ENCODE assay signal across 26 cellular contexts in the genomic region with DNA sequence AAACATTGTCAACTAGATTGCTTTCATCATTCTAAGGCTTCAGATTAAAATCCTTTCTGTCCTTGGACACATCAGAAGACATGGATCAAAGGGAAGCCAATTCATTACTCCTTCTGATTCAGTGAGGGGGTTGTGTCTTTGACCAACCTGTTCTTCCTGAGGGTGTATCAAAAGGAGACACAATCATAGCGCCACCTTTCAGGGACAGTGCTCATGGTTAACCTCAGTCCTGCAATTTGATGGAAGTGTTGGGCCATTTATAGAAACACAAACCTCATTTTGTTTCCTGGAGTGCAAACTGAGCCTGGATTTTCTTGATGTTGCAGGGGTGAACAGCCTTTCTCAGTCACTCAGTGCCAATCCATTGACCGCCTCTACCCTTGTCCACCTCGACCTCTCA.
DNase-seq lines count a peak whose midpoint lies in the region; ATAC-seq, FAIRE-seq and TF ChIP-seq lines count a peak whose summit lies in the region.
"Had no signal": no experiment of that assay in that cellular context is flagged by ENCODE, and none has a peak within 500 bp of the region (broad histone marks: within the 10 kb centered on the region; RNA-seq: fewer than 3 reads in every experiment).

No MANE protein-coding gene starts in this region.

- no peak for TF ChIP-seq POLR2A in HCT116 (IDR thresholded peaks at IDR 0.05; ENCODE audit: borderline replicate concordance, extremely low read depth, insufficient read depth, insufficient read length)

- dilution Hi-C loops in keratinocyte (cut with MboI; ENCODE audit: extremely low pct_ligation_motif_present, low sequenced_read_pairs): no loop called here

- ATAC-seq in HCT116: no peak
- ATAC-seq: HepG2, Right ventricle myocardium inferior had no signal

- H3K4me3 ChIP-seq in HCT116 (replicated peaks in 1 of 2; ENCODE audit: low read depth in 1 of 2, low read length in 2 of 2) (no peak overlapping the region), keratinocyte (ENCODE audit: control insufficient read depth in 2 of 3, extremely low read depth in 1 of 3, insufficient read depth in 2 of 3, low read depth in 1 of 3, low read length in 3 of 3) (no peak overlapping the region)
- H3K4me3 ChIP-seq: SJSA1 had no signal

- no peak overlapping the region for H3K4me3 Mint-ChIP-seq in HFFc6
- H3K4me3 Mint-ChIP-seq: CD8-positive, alpha-beta memory T cell had no signal

- no peaks in the 10 kb centered on the region; the same call in 1 of the 2 replicates for H3K9me2 ChIP-seq in HCT116 (ENCODE audit: insufficient read depth)

- RAD21 ChIA-PET in HCT116 (lab: Charles Lee; ENCODE audit: low non-redundant PET in 1 of 2, low total read pairs in 2 of 2, uncharacterized antibody in 2 of 2, unreplicated experiment in 2 of 2): no interaction called here

- H3K36me3 ChIP-seq in HCT116 (ENCODE audit: control insufficient read depth in 1 of 2, insufficient read depth in 2 of 2, low read length in 2 of 2) (no peaks in the 10 kb centered on the region), keratinocyte (ENCODE audit: control insufficient read depth in 2 of 2, extremely low read depth in 1 of 2, insufficient read depth in 2 of 2, low read length in 2 of 2) (peaks cover 0 to 6% of the 10 kb centered on the region in 2 experiments)

- DNase-seq in NCI-H510A treated with DMSO at 0.1 percent for 48 hours (lab: John Stamatoyannopoulos, UW) (peak; percentile 19), NCI-H510A (lab: John Stamatoyannopoulos, UW) (no peak), HCT116 (ENCODE audit: low read depth, low spot score) (no peak), NCI-H345 treated with DMSO at 0.1 percent for 48 hours (lab: John Stamatoyannopoulos, UW; ENCODE audit: unreplicated experiment) (peak; percentile 24), keratinocyte (ENCODE audit: low read depth, low spot score) (no peak), LoVo (ENCODE audit: low spot score) (no peak), HFFc6 (no peak)
- DNase-seq: AML-193; C1 segment of cervical spinal cord; Calu3; CD8-positive, alpha-beta memory T cell; DMS153; EL; GF-D8; KG1; NCI-H1105; NCI-H1694; NCI-H2081 treated with DMSO at 0.1 percent for 48 hours; NK-92 treated with Interleukin-12 subunit alpha and Interleukin-12 subunit beta, amount 100 ng/mL, for 24 hours; OCI-M1; T-helper 1 cell had no signal

- H3K9me3 ChIP-seq in HCT116 (ENCODE audit: control insufficient read depth in 1 of 2, insufficient read depth in 1 of 2, low read depth in 1 of 2, low read length in 2 of 2) (no peaks in the 10 kb centered on the region), keratinocyte (ENCODE audit: control insufficient read depth, low read depth, low read length) (no peaks in the 10 kb centered on the region)
- H3K9me3 ChIP-seq: SJSA1 had no signal

- H3K4me1 Mint-ChIP-seq in HFFc6 (ENCODE audit: low read depth): peaks cover 17% of the 10 kb centered on the region

- H3K79me2 ChIP-seq in HCT116 (ENCODE audit: insufficient read depth, low read length) (no peaks in the 10 kb centered on the region), keratinocyte (ENCODE audit: control insufficient read depth, insufficient read depth, low read length) (no peaks in the 10 kb centered on the region)

- intact Hi-C loops in HCT116 (cut with micrococcal nuclease): no loop called here

- H3K27ac ChIP-seq in HCT116 (ENCODE audit: low read depth, low read length): no peak overlapping the region
- no peak overlapping the region for H3K27ac ChIP-seq in keratinocyte (ENCODE audit: control insufficient read depth, insufficient read depth, low read length)
- H3K27ac ChIP-seq: SJSA1 had no signal

- CTCF ChIA-PET in HCT116 (lab: Charles Lee): interaction anchor here (1.1 to 5.4 kb wide), 2 partner anchors 209 to 222 kb away, joined by 5 to 44 read pairs; partner anchors contain the start of gene CARMIL1

- POLR2A ChIA-PET in HCT116 (lab: Charles Lee): interaction anchor here (1.1 kb wide), 1 partner anchor 209 kb away, joined by 3 read pairs; the partner anchor contains the start of gene CARMIL1

- H3K9me1 ChIP-seq in keratinocyte (ENCODE audit: control insufficient read depth, extremely low read depth, insufficient read depth, low read length): no peaks in the 10 kb centered on the region

- TF ChIP-seq RAD21 in HCT116 (IDR thresholded peaks at IDR 0.05; ENCODE audit: low read depth): peak; percentile 23; the same call in 1 of the 2 replicates

- H3K4me1 ChIP-seq in HCT116 (ENCODE audit: control insufficient read depth in 1 of 2, insufficient read depth in 2 of 2, low read length in 2 of 2) (peaks cover 0 to 16% of the 10 kb centered on the region in 2 experiments; a peak in 1 of 4 replicates), keratinocyte (ENCODE audit: control insufficient read depth, extremely low read depth, insufficient read depth, low read length) (no peaks in the 10 kb centered on the region)
- H3K4me1 ChIP-seq: SJSA1 had no signal

- no TSS peak for BruUV-seq in HCT116 (replicated peaks; lab: Mats Ljungman, UMichigan)

- H3K36me3 Mint-ChIP-seq in HFFc6 (ENCODE audit: low read depth): no peaks in the 10 kb centered on the region

- H3K27me3 ChIP-seq in HCT116 (ENCODE audit: insufficient read depth, low read length) (no peaks in the 10 kb centered on the region), keratinocyte (ENCODE audit: control insufficient read depth, extremely low read depth, insufficient read depth, low read length) (no peaks in the 10 kb centered on the region)
- H3K27me3 ChIP-seq: SJSA1 had no signal

- peak; percentile 51 for FAIRE-seq in keratinocyte (lab: Jason Lieb, UNC)
- FAIRE-seq: GM19239, H1, HepG2 had no signal

- H3K27ac Mint-ChIP-seq in HFFc6: no peak overlapping the region

- H2AFZ ChIP-seq in HCT116 (ENCODE audit: low read depth, low read length, poor library complexity, severe bottlenecking) (no peak overlapping the region), keratinocyte (ENCODE audit: control insufficient read depth, low read length) (no peak overlapping the region)

- H4K20me1 ChIP-seq in HCT116 (ENCODE audit: insufficient read depth) (no peaks in the 10 kb centered on the region), keratinocyte (ENCODE audit: control insufficient read depth, extremely low read depth, insufficient read depth, low read length) (no peaks in the 10 kb centered on the region)

- H3K9ac ChIP-seq in HCT116 (ENCODE audit: low read length) (no peak overlapping the region), keratinocyte (ENCODE audit: control insufficient read depth, extremely low read depth, insufficient read depth, low read length) (no peak overlapping the region)

- no peaks in the 10 kb centered on the region for H3K9me3 Mint-ChIP-seq in HFFc6
- H3K9me3 Mint-ChIP-seq: CD8-positive, alpha-beta memory T cell had no signal

- no peaks in the 10 kb centered on the region for H3K27me3 Mint-ChIP-seq in HFFc6 (ENCODE audit: insufficient read depth)
- H3K27me3 Mint-ChIP-seq: CD8-positive, alpha-beta memory T cell had no signal

- no peak overlapping the region for H3K4me2 ChIP-seq in HCT116 (ENCODE audit: low read length)
- H3K4me2 ChIP-seq in keratinocyte (ENCODE audit: control insufficient read depth, extremely low read depth, insufficient read depth, low read depth, low read length): no peak overlapping the region

- no peak for TF ChIP-seq CTCF in HCT116 (IDR thresholded peaks at IDR 0.05 in 2 of 3, conservative IDR thresholded peaks at IDR 0.05 in 1 of 3; ENCODE audit: borderline replicate concordance in 1 of 3, insufficient read depth in 1 of 3, low read depth in 2 of 3, low read length in 2 of 3)
- peak in 1 of 3 experiments; percentile 25 for TF ChIP-seq CTCF in keratinocyte (optimal IDR thresholded peaks at IDR 0.05 in 1 of 3, IDR thresholded peaks at IDR 0.05 in 1 of 3, conservative IDR thresholded peaks at IDR 0.05 in 1 of 3; ENCODE audit: extremely low read depth in 1 of 3, insufficient read depth in 2 of 3, low read length in 3 of 3)
- TF ChIP-seq CTCF in HFFc6 (IDR thresholded peaks at IDR 0.05): no peak

TF ChIP-seq in HCT116, 20 proteins besides CTCF, POLR2A, EP300 and RAD21:
- no peak for TF ChIP-seq EZH2phosphoT487 (IDR thresholded peaks at IDR 0.05; ENCODE audit: borderline replicate concordance)
- TF ChIP-seq TCF7L2 (IDR thresholded peaks at IDR 0.05; ENCODE audit: borderline replicate concordance, extremely low read depth, insufficient read depth, insufficient read length): peak; percentile 68
- no peak for TF ChIP-seq CEBPB (IDR thresholded peaks at IDR 0.05; ENCODE audit: low read depth)
- TF ChIP-seq FOSL1 (IDR thresholded peaks at IDR 0.05; ENCODE audit: low read depth): no peak

Comparison
In these comparisons a context has a peak if more than half of its experiments do, and no peak if none do; other contexts are left out.
1. DNase-seq: peak in NCI-H510A treated with DMSO at 0.1 percent for 48 hours (single experiment) and NCI-H345 treated with DMSO at 0.1 percent for 48 hours (single experiment); none in NCI-H510A (single experiment), HCT116 (single experiment), keratinocyte (single experiment), LoVo (single experiment) and HFFc6 (single experiment).